In genomic region chr13:73168226-73168992, GRCh38 we compare ENCODE assay signal across 13 cellular contexts.
DNase-seq lines count a peak whose midpoint lies in the region; ATAC-seq and TF ChIP-seq lines count a peak whose summit lies in the region.
"Had no signal": no experiment of that assay in that cellular context is flagged by ENCODE, and none has a peak within 500 bp of the region (broad histone marks: within the 10 kb centered on the region; RNA-seq: fewer than 3 reads in every experiment).

No MANE protein-coding gene starts in this region.

- no peak for TF ChIP-seq CTCF in activated CD8-positive, alpha-beta T cell treated with anti-CD3 and anti-CD28 coated beads for 36 hours (IDR thresholded peaks at IDR 0.05)
- TF ChIP-seq CTCF in foreskin keratinocyte (conservative IDR thresholded peaks at IDR 0.05) (no peak), GM10248 (IDR thresholded peaks at IDR 0.05; ENCODE audit: control extremely low read depth, extremely low read depth, low read depth, missing control alignments) (no peak)

- intact Hi-C loops in activated CD8-positive, alpha-beta T cell treated with anti-CD3 and anti-CD28 coated beads for 36 hours (cut with micrococcal nuclease): no loop called here

- peak; percentile 72 for ATAC-seq in activated CD8-positive, alpha-beta T cell treated with anti-CD3 and anti-CD28 coated beads for 36 hours
- ATAC-seq in activated CD8-positive, alpha-beta T cell treated with anti-CD3 and anti-CD28 coated beads, Interleukin-2, amount 10 ng/mL, durations not matched to agents 7 days and 5 days: no peak
- peak; percentile 75 for ATAC-seq in foreskin keratinocyte
- ATAC-seq in stimulated activated naive CD8-positive, alpha-beta T cell treated with anti-CD3 and anti-CD28 coated beads, Interleukin-15, Interleukin-2, amounts not matched to agents 100 U/mL and 50 U/mL, for 24 hours: peak; percentile 57

- CTCF ChIA-PET in activated CD8-positive, alpha-beta T cell treated with anti-CD3 and anti-CD28 coated beads for 36 hours (lab: Charles Lee): no interaction called here
- CTCF ChIA-PET in activated CD8-positive, alpha-beta T cell treated with anti-CD3 and anti-CD28 coated beads, Interleukin-2, amount 10 ng/mL, durations not matched to agents 7 days and 5 days (lab: Charles Lee): no interaction called here
- CTCF ChIA-PET in GM10248 (lab: Yijun Ruan, JAX): interaction anchor here (1.3 kb wide), 1 partner anchor 12 kb away, joined by 3 read pairs; no protein-coding TSS in a partner anchor

- POLR2A ChIA-PET in activated CD8-positive, alpha-beta T cell treated with anti-CD3 and anti-CD28 coated beads for 36 hours (lab: Charles Lee): interaction anchor here (0.5 kb wide), 1 partner anchor 30 kb away, joined by 3 read pairs; no protein-coding TSS in a partner anchor
- POLR2A ChIA-PET in activated CD8-positive, alpha-beta T cell treated with anti-CD3 and anti-CD28 coated beads, Interleukin-2, amount 10 ng/mL, durations not matched to agents 7 days and 5 days (lab: Charles Lee): no interaction called here
- POLR2A ChIA-PET in GM10248 (lab: Yijun Ruan, JAX): no interaction called here

- no peak overlapping the region for H3K27ac Mint-ChIP-seq in activated CD8-positive, alpha-beta T cell treated with anti-CD3 and anti-CD28 coated beads for 36 hours
- no peak overlapping the region for H3K27ac Mint-ChIP-seq in activated CD8-positive, alpha-beta T cell treated with anti-CD3 and anti-CD28 coated beads, Interleukin-2, amount 10 ng/mL, durations not matched to agents 7 days and 5 days

- no peaks in the 10 kb centered on the region for H3K36me3 Mint-ChIP-seq in activated CD8-positive, alpha-beta T cell treated with anti-CD3 and anti-CD28 coated beads for 36 hours (ENCODE audit: low read depth)
- H3K36me3 Mint-ChIP-seq in activated CD8-positive, alpha-beta T cell treated with anti-CD3 and anti-CD28 coated beads, Interleukin-2, amount 10 ng/mL, durations not matched to agents 7 days and 5 days (ENCODE audit: low read depth): no peaks in the 10 kb centered on the region

- H3K4me3 Mint-ChIP-seq in activated CD8-positive, alpha-beta T cell treated with anti-CD3 and anti-CD28 coated beads for 36 hours: no peak overlapping the region
- H3K4me3 Mint-ChIP-seq in activated CD8-positive, alpha-beta T cell treated with anti-CD3 and anti-CD28 coated beads, Interleukin-2, amount 10 ng/mL, durations not matched to agents 7 days and 5 days: no peak overlapping the region

- peaks cover 47% of the 10 kb centered on the region for H3K4me1 ChIP-seq in foreskin keratinocyte

- peaks cover 2% of the 10 kb centered on the region for H3K4me1 Mint-ChIP-seq in activated CD8-positive, alpha-beta T cell treated with anti-CD3 and anti-CD28 coated beads for 36 hours (ENCODE audit: low read depth)
- H3K4me1 Mint-ChIP-seq in activated CD8-positive, alpha-beta T cell treated with anti-CD3 and anti-CD28 coated beads, Interleukin-2, amount 10 ng/mL, durations not matched to agents 7 days and 5 days (ENCODE audit: low read depth): peaks cover 2% of the 10 kb centered on the region

- H3K9me3 Mint-ChIP-seq in activated CD8-positive, alpha-beta T cell treated with anti-CD3 and anti-CD28 coated beads for 36 hours: no peaks in the 10 kb centered on the region
- H3K9me3 Mint-ChIP-seq in activated CD8-positive, alpha-beta T cell treated with anti-CD3 and anti-CD28 coated beads, Interleukin-2, amount 10 ng/mL, durations not matched to agents 7 days and 5 days (ENCODE audit: insufficient read depth): no peaks in the 10 kb centered on the region

- no peaks in the 10 kb centered on the region for H3K27me3 ChIP-seq in foreskin keratinocyte

- no peaks in the 10 kb centered on the region for H3K27me3 Mint-ChIP-seq in activated CD8-positive, alpha-beta T cell treated with anti-CD3 and anti-CD28 coated beads for 36 hours
- no peaks in the 10 kb centered on the region for H3K27me3 Mint-ChIP-seq in activated CD8-positive, alpha-beta T cell treated with anti-CD3 and anti-CD28 coated beads, Interleukin-2, amount 10 ng/mL, durations not matched to agents 7 days and 5 days (ENCODE audit: low read depth)

- DNase-seq in activated CD8-positive, alpha-beta T cell treated with anti-CD3 and anti-CD28 coated beads for 36 hours: no peak
- DNase-seq in activated CD8-positive, alpha-beta T cell treated with anti-CD3 and anti-CD28 coated beads, Interleukin-2, amount 10 ng/mL, durations not matched to agents 7 days and 5 days: no peak
- DNase-seq in SW480 (ENCODE audit: low spot score) (peak; percentile 73), foreskin keratinocyte (peak; percentile 83 to 91), GM10248 (ENCODE audit: extremely low spot score) (no peak), NCI-H446 treated with DMSO at 0.1 percent for 48 hours (lab: John Stamatoyannopoulos, UW) (no peak)
- DNase-seq in stimulated activated naive CD8-positive, alpha-beta T cell treated with anti-CD3 and anti-CD28 coated beads, Interleukin-15, Interleukin-2, amounts not matched to agents 100 U/mL and 50 U/mL, for 24 hours: no peak
- DNase-seq in stimulated activated CD4-positive, alpha-beta T cell treated with anti-CD3 and anti-CD28 coated beads, Interleukin-4, amount 100 ng/mL, for 24 hours: no peak
- DNase-seq: amygdala; effector CD4-positive, alpha-beta T cell; MV-4-11; NCI-H446; nucleus accumbens had no signal

- peak overlapping the region; percentile 98 for H3K27ac ChIP-seq in foreskin keratinocyte

Comparison
In these comparisons a context has a peak if more than half of its experiments do, and no peak if none do; other contexts are left out.
1. DNase-seq: peak in SW480 (single experiment) and foreskin keratinocyte (2 of 2); none in activated CD8-positive, alpha-beta T cell treated with anti-CD3 and anti-CD28 coated beads for 36 hours (single experiment), activated CD8-positive, alpha-beta T cell treated with anti-CD3 and anti-CD28 coated beads, Interleukin-2, amount 10 ng/mL, durations not matched to agents 7 days and 5 days (single experiment), stimulated activated naive CD8-positive, alpha-beta T cell treated with anti-CD3 and anti-CD28 coated beads, Interleukin-15, Interleukin-2, amounts not matched to agents 100 U/mL and 50 U/mL, for 24 hours (single experiment), GM10248 (single experiment), stimulated activated CD4-positive, alpha-beta T cell treated with anti-CD3 and anti-CD28 coated beads, Interleukin-4, amount 100 ng/mL, for 24 hours (single experiment) and NCI-H446 treated with DMSO at 0.1 percent for 48 hours (single experiment).